In genomic region chr2:157628532-157629415, GRCh38 we compare ENCODE assay signal across 8 cellular contexts. TPM values are rescaled to one million over a fixed set of nuclear protein-coding genes. Genes with fewer than 3 reads are reported as not detected.
DNase-seq lines count a peak whose midpoint lies in the region; ATAC-seq and TF ChIP-seq lines count a peak whose summit lies in the region.

Gene ACVR1C (minus strand): TSS chr2:157628864. CDS start chr2:157628644, 220 bp downstream.

- peak; percentile 11 to 71 for DNase-seq in NCI-H524 (lab: John Stamatoyannopoulos, UW)
- DNase-seq in NCI-H524 treated with DMSO at 0.1 percent for 48 hours (lab: John Stamatoyannopoulos, UW), result no peak
- DNase-seq in NCI-H2029 (lab: John Stamatoyannopoulos, UW), result peak; percentile 50
- DNase-seq in cerebellum (ENCODE audit: low spot score), result peak; percentile 18
- DNase-seq in kidney epithelial cell (ENCODE audit: low read depth), result peak; percentile 63
- peak; percentile 42 to 48 for DNase-seq in stimulated activated CD4-positive, alpha-beta T cell treated with anti-CD3 and anti-CD28 coated beads, Interleukin-15, amount 100 ng/mL, for 1 hour (ENCODE audit: low read depth in 1 of 2, low spot score in 1 of 2)

- no peaks in the 10 kb centered on the region for H3K36me3 ChIP-seq in kidney epithelial cell (ENCODE audit: control insufficient read depth, insufficient read depth, low read length)

- peak; percentile 89 for ATAC-seq in HG02885 (IDR thresholded peaks at IDR 0.05; ENCODE audit: poor library complexity, unreplicated experiment)
- peak; percentile 90 to 93 for ATAC-seq in activated CD4-positive, CD25-positive, alpha-beta regulatory T cell treated with anti-CD3 and anti-CD28 coated beads, Interleukin-2, amount 50 U/mL, for 24 hours

- no peaks in the 10 kb centered on the region for H3K27me3 ChIP-seq in kidney epithelial cell (ENCODE audit: control insufficient read depth, insufficient read depth, low read length)

- peak within 1 kb of the TSS; percentile 51 for H3K4me3 ChIP-seq in kidney epithelial cell (ENCODE audit: low read depth, low read length)

- TF ChIP-seq CTCF in kidney epithelial cell (IDR thresholded peaks at IDR 0.05; ENCODE audit: insufficient read depth, low read length, poor library complexity, severe bottlenecking), result peak; percentile 83

RNA-seq across cellular contexts. Expression of gene ACVR1C, which starts in this region (rescaled TPM):
- total RNA-seq in cerebellum, result 0.45 TPM
- total RNA-seq in kidney epithelial cell, result 0.07 and 0.13 TPM in 2 replicates

Comparison
In these comparisons a context has a peak if more than half of its experiments do, and no peak if none do; other contexts are left out.
1. Peak in DNase-seq in cerebellum; RNA of the gene not detected or under 1 TPM.
2. Peak in DNase-seq and H3K4me3 ChIP-seq in kidney epithelial cell; RNA of the gene not detected or under 1 TPM.